12 cellular contexts compared by ENCODE assay signal in the genomic region with DNA sequence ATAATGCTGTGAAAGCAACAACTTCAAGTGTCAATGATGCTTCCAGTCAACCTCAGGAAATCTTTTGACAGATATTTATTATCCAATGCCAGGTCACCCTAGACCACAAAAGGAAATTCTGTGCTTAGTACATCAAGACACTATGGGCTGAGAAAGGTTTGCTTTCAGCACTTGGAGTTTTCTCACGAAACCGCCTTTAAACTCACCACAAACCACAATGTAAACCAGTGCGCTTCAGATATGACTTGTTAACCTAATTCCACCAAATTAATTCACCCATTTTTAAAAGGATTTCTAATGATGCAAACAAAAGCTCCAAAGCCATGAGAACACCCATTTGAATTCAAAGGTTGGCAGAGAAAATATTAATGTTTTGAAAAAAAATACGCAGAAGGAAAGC.
DNase-seq lines count a peak whose midpoint lies in the region; ATAC-seq and TF ChIP-seq lines count a peak whose summit lies in the region.
"Had no signal": no experiment of that assay in that cellular context is flagged by ENCODE, and none has a peak within 500 bp of the region (broad histone marks: within the 10 kb centered on the region; RNA-seq: fewer than 3 reads in every experiment).

No MANE protein-coding gene starts in this region.

- no peaks in the 10 kb centered on the region for H3K36me3 ChIP-seq in esophagus muscularis mucosa

- H3K27ac ChIP-seq in HL-60 (replicated peaks) (no peak overlapping the region), esophagus muscularis mucosa (replicated peaks in 1 of 4) (no peak overlapping the region)

- ATAC-seq in GM18498 (IDR thresholded peaks at IDR 0.05; ENCODE audit: unreplicated experiment) = peak; percentile 44
- peak; percentile 62 for ATAC-seq in GM21717 (IDR thresholded peaks at IDR 0.05; ENCODE audit: unreplicated experiment)
- no peak for ATAC-seq in HG03520 (IDR thresholded peaks at IDR 0.05; ENCODE audit: unreplicated experiment)
- ATAC-seq: left colon; stimulated activated memory B cell treated with anti-CD40 and anti-IgM and Interleukin-4, amounts not matched to agents 10 μg/mL and 1 μg/mL and 100 μg/mL, for 72 hours had no signal

- H3K4me3 ChIP-seq in HL-60 (replicated peaks; ENCODE audit: insufficient read depth, low read length) (no peak overlapping the region), esophagus muscularis mucosa (no peak overlapping the region)

- peak; percentile 20 to 72 for DNase-seq in HL-60 (ENCODE audit: low read depth in 1 of 2, low spot score in 1 of 2)
- DNase-seq in esophagus muscularis mucosa (ENCODE audit: extremely low spot score) = peak; percentile 5
- DNase-seq in CD1c-positive myeloid dendritic cell (ENCODE audit: extremely low spot score) = no peak
- no peak for DNase-seq in superior temporal gyrus (ENCODE audit: extremely low spot score)
- no peak for DNase-seq in anterior cingulate cortex (lab: John Stamatoyannopoulos, UW)
- DNase-seq: activated B cell treated with CpG ODN at 0.5 μM for 24 hours, erythroblast, left colon had no signal

- TF ChIP-seq EP300 in esophagus muscularis mucosa (IDR thresholded peaks at IDR 0.05) = no peak

- peaks cover under 1 to 4% (median 1%) of the 10 kb centered on the region in 4 donors for H3K4me1 ChIP-seq in esophagus muscularis mucosa

- no peaks in the 10 kb centered on the region for H3K27me3 ChIP-seq in HL-60 (ENCODE audit: insufficient read depth, poor library complexity, severe bottlenecking)
- no peaks in the 10 kb centered on the region for H3K27me3 ChIP-seq in esophagus muscularis mucosa

- TF ChIP-seq POLR2A in esophagus muscularis mucosa (IDR thresholded peaks at IDR 0.05; ENCODE audit: low read depth) = no peak

- TF ChIP-seq CTCF in HL-60 (IDR thresholded peaks at IDR 0.05; ENCODE audit: insufficient read depth, low read length) = no peak
- no peak for TF ChIP-seq CTCF in esophagus muscularis mucosa (IDR thresholded peaks at IDR 0.05)

- 81% methylated on average over 4 of the region's 4 CpGs for WGBS in esophagus muscularis mucosa

- no peaks in the 10 kb centered on the region for H3K9me3 ChIP-seq in esophagus muscularis mucosa

- intact Hi-C loops in esophagus muscularis mucosa (cut with DNase I) = no loop called here

Comparison
In these comparisons a context has a peak if more than half of its experiments do, and no peak if none do; other contexts are left out.
1. DNase-seq: peak in HL-60 (2 of 2) and esophagus muscularis mucosa (single experiment); none in CD1c-positive myeloid dendritic cell (single experiment), superior temporal gyrus (single experiment) and anterior cingulate cortex (0 of 58).